23 cellular contexts compared by ENCODE assay signal in the genomic region with DNA sequence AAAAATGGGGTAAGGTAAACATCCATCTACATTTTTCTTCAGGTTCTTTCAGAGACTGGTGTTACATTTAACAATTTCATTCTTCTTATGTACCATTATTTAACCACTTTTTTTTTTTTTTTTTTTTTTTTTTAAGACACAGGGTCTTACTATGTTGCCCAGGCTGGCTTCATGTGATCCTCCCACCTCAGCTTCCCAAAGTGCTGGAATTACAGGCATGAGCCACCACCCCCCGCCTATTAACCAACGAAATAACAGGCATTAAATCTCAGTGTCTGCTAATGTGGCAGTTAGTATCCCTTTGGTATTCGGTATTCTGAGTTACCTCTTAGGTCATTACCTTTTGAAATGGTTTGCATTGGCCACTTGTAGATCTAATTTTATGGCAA.
DNase-seq lines count a peak whose midpoint lies in the region; ATAC-seq and TF ChIP-seq lines count a peak whose summit lies in the region.
"Had no signal": no experiment of that assay in that cellular context is flagged by ENCODE, and none has a peak within 500 bp of the region (broad histone marks: within the 10 kb centered on the region; RNA-seq: fewer than 3 reads in every experiment).

No MANE protein-coding gene starts in this region.

- no peak for TF ChIP-seq CTCF in HEK293 (tag by site-specific recombination; IDR thresholded peaks at IDR 0.05)

- H3K4me3 Mint-ChIP-seq in activated CD4-positive, alpha-beta T cell treated with anti-CD3 and anti-CD28 coated beads, Interleukin-2, amount 10 ng/mL, durations not matched to agents 24 days and 14 days: peak overlapping the region; percentile 57
- H3K4me3 Mint-ChIP-seq in activated naive CD8-positive, alpha-beta T cell: no peak overlapping the region
- H3K4me3 Mint-ChIP-seq in naive thymus-derived CD4-positive, alpha-beta T cell: peak overlapping the region in 9 of 10 donors; percentile 39 to 87 (median 63)
- H3K4me3 Mint-ChIP-seq: naive B cell had no signal

- H3K36me3 Mint-ChIP-seq in activated CD4-positive, alpha-beta T cell treated with anti-CD3 and anti-CD28 coated beads, Interleukin-2, amount 10 ng/mL, durations not matched to agents 24 days and 14 days (ENCODE audit: low read depth): peaks cover 19% of the 10 kb centered on the region
- peaks cover 4% of the 10 kb centered on the region for H3K36me3 Mint-ChIP-seq in activated naive CD8-positive, alpha-beta T cell
- peaks cover 0 to 26% (median 10%) of the 10 kb centered on the region in 5 donors for H3K36me3 Mint-ChIP-seq in naive thymus-derived CD4-positive, alpha-beta T cell

- no peaks in the 10 kb centered on the region for H3K27me3 Mint-ChIP-seq in activated CD4-positive, alpha-beta T cell treated with anti-CD3 and anti-CD28 coated beads, Interleukin-2, amount 10 ng/mL, durations not matched to agents 24 days and 14 days
- no peaks in the 10 kb centered on the region for H3K27me3 Mint-ChIP-seq in activated naive CD8-positive, alpha-beta T cell
- no peaks in the 10 kb centered on the region for H3K27me3 Mint-ChIP-seq in naive thymus-derived CD4-positive, alpha-beta T cell
- H3K27me3 Mint-ChIP-seq: naive B cell had no signal

- peaks cover 75% of the 10 kb centered on the region for H3K4me1 Mint-ChIP-seq in activated CD4-positive, alpha-beta T cell treated with anti-CD3 and anti-CD28 coated beads, Interleukin-2, amount 10 ng/mL, durations not matched to agents 24 days and 14 days
- H3K4me1 Mint-ChIP-seq in activated naive CD8-positive, alpha-beta T cell (ENCODE audit: low read depth): peaks cover 79% of the 10 kb centered on the region
- H3K4me1 Mint-ChIP-seq in naive thymus-derived CD4-positive, alpha-beta T cell: peaks cover 50 to 96% (median 87%) of the 10 kb centered on the region in 7 donors

- peaks cover 0 to 23% of the 10 kb centered on the region in 2 experiments; a peak in 1 of 3 replicates for H3K36me3 ChIP-seq in HEK293 (ENCODE audit: control insufficient read depth in 2 of 2, insufficient read depth in 1 of 2, low read length in 2 of 2)
- no peaks in the 10 kb centered on the region for H3K36me3 ChIP-seq in naive thymus-derived CD4-positive, alpha-beta T cell (ENCODE audit: control insufficient read depth in 2 of 3, insufficient read depth in 3 of 3, low read length in 3 of 3)
- H3K36me3 ChIP-seq: BE2C had no signal

- no peaks in the 10 kb centered on the region for H3K9me3 Mint-ChIP-seq in activated CD4-positive, alpha-beta T cell treated with anti-CD3 and anti-CD28 coated beads, Interleukin-2, amount 10 ng/mL, durations not matched to agents 24 days and 14 days
- H3K9me3 Mint-ChIP-seq in activated naive CD8-positive, alpha-beta T cell (ENCODE audit: low read depth): no peaks in the 10 kb centered on the region
- no peaks in the 10 kb centered on the region for H3K9me3 Mint-ChIP-seq in naive thymus-derived CD4-positive, alpha-beta T cell
- H3K9me3 Mint-ChIP-seq: H9, naive B cell had no signal

- intact Hi-C loops in activated CD4-positive, alpha-beta T cell treated with anti-CD3 and anti-CD28 coated beads, Interleukin-2, amount 10 ng/mL, durations not matched to agents 24 days and 14 days (cut with micrococcal nuclease): loop anchor here (2.0 kb wide), 2 partner anchors 53 to 123 kb away; a partner anchor contains a TSS
- intact Hi-C loops in naive thymus-derived CD4-positive, alpha-beta T cell (cut with micrococcal nuclease): loop anchor here (2.0 to 10.0 kb wide), 2 partner anchors 205 to 229 kb away; a partner anchor contains a TSS

- CTCF ChIA-PET in HEK293 (lab: Yijun Ruan, JAX): no interaction called here
- CTCF ChIA-PET in naive thymus-derived CD4-positive, alpha-beta T cell (lab: Charles Lee): interaction anchor here (0.6 kb wide), 1 partner anchor 15 kb away, joined by 3 read pairs; no protein-coding TSS in a partner anchor

- H3K9me3 ChIP-seq in HEK293 (ENCODE audit: control insufficient read depth, insufficient read depth, low read depth, low read length): no peaks in the 10 kb centered on the region
- H3K9me3 ChIP-seq in naive thymus-derived CD4-positive, alpha-beta T cell (ENCODE audit: control insufficient read depth in 2 of 3, low read length in 3 of 3): no peaks in the 10 kb centered on the region
- H3K9me3 ChIP-seq: A549, BE2C, left ventricle myocardium inferior had no signal

- H3K4me1 ChIP-seq in HEK293 (ENCODE audit: control insufficient read depth, insufficient read depth, low read length): peaks cover 10% of the 10 kb centered on the region
- H3K4me1 ChIP-seq in naive thymus-derived CD4-positive, alpha-beta T cell (ENCODE audit: control insufficient read depth in 2 of 2, insufficient read depth in 2 of 2, low read length in 2 of 2): peaks cover 6 to 76% of the 10 kb centered on the region in 2 donors

- H3K27me3 ChIP-seq in naive thymus-derived CD4-positive, alpha-beta T cell (ENCODE audit: control insufficient read depth in 2 of 2, insufficient read depth in 2 of 2, low read length in 2 of 2): no peaks in the 10 kb centered on the region
- H3K27me3 ChIP-seq: BE2C had no signal

- no peak overlapping the region for H3K4me3 ChIP-seq in HEK293 (ENCODE audit: low read depth, low read length)
- H3K4me3 ChIP-seq in naive thymus-derived CD4-positive, alpha-beta T cell (ENCODE audit: low read length): no peak overlapping the region
- H3K4me3 ChIP-seq: A549, left ventricle myocardium inferior had no signal

- H3K27ac ChIP-seq in HEK293 (ENCODE audit: extremely low read depth, low read depth, low read length): no peak overlapping the region
- peak overlapping the region; percentile 67 for H3K27ac ChIP-seq in naive thymus-derived CD4-positive, alpha-beta T cell (ENCODE audit: low read depth, low read length)
- H3K27ac ChIP-seq: A549, HL-60, left ventricle myocardium inferior had no signal

- peak overlapping the region; percentile 97 for H3K27ac Mint-ChIP-seq in activated CD4-positive, alpha-beta T cell treated with anti-CD3 and anti-CD28 coated beads, Interleukin-2, amount 10 ng/mL, durations not matched to agents 24 days and 14 days
- H3K27ac Mint-ChIP-seq in activated naive CD8-positive, alpha-beta T cell: peak overlapping the region; percentile 82
- H3K27ac Mint-ChIP-seq in naive thymus-derived CD4-positive, alpha-beta T cell: peak overlapping the region; percentile 83 to 97 (median 91)
- H3K27ac Mint-ChIP-seq: naive B cell had no signal

- no peak for ATAC-seq in naive thymus-derived CD4-positive, alpha-beta T cell
- ATAC-seq in GM18868 (IDR thresholded peaks at IDR 0.05; ENCODE audit: unreplicated experiment) (no peak), GM21381 (IDR thresholded peaks at IDR 0.05; ENCODE audit: unreplicated experiment) (no peak)
- ATAC-seq: A549 had no signal

- no peak for DNase-seq in activated CD4-positive, alpha-beta T cell treated with anti-CD3 and anti-CD28 coated beads, Interleukin-2, amount 10 ng/mL, durations not matched to agents 24 days and 14 days
- DNase-seq in activated CD4-positive, alpha-beta T cell treated with anti-CD3 and anti-CD28 coated beads for 1 hour: no peak
- DNase-seq in naive thymus-derived CD4-positive, alpha-beta T cell: no peak
- no peak for DNase-seq in GOT3 (lab: John Stamatoyannopoulos, UW)
- DNase-seq: activated naive CD4-positive, alpha-beta T cell treated with Interleukin-2 at 50 U/mL for 16 hours; BE2C; COR-L47; DMS79 treated with DMSO at 0.1 percent for 48 hours; H9; left ventricle myocardium inferior; naive B cell; NCI-H1048; NCI-H187; NCI-H526; retina; small intestine; stimulated activated CD4-positive, alpha-beta T cell treated with anti-CD3 and anti-CD28 coated beads, Interleukin-1b, Interleukin-23, amount 100 ng/mL, for 48 hours had no signal

- POLR2A ChIA-PET in HEK293 (lab: Yijun Ruan, JAX): interaction anchor here (1.0 kb wide), 1 partner anchor 12 kb away, joined by 4 read pairs; no protein-coding TSS in a partner anchor
- POLR2A ChIA-PET in naive thymus-derived CD4-positive, alpha-beta T cell (lab: Charles Lee): interaction anchor here (0.8 to 1.6 kb wide), 4 partner anchors 9 to 119 kb away, joined by 3 to 7 read pairs (median 3); no protein-coding TSS in a partner anchor

TF ChIP-seq in HEK293, 187 proteins besides CTCF, POLR2A, EP300 and RAD21:
- TF ChIP-seq ZNF341 (tag by site-specific recombination; IDR thresholded peaks at IDR 0.05; ENCODE audit: low read depth): peak; percentile 48
- TF ChIP-seq ZNF24 (tag by site-specific recombination; IDR thresholded peaks at IDR 0.05): no peak
- TF ChIP-seq ZNF121 (tag by site-specific recombination; IDR thresholded peaks at IDR 0.05): peak; percentile 72; the same call in 1 of the 2 replicates
